In genomic region chr7:91407942-91408341, GRCh38 we compare ENCODE assay signal across 29 cellular contexts.
"Had no signal": no experiment of that assay in that cellular context is flagged by ENCODE, and none has a peak within 500 bp of the region (broad histone marks: within the 10 kb centered on the region; RNA-seq: fewer than 3 reads in every experiment).

No MANE protein-coding gene starts in this region.

- H3K9me3 ChIP-seq: SJCRH30 had no signal

- ATAC-seq: activated CD8-positive, alpha-beta T cell treated with anti-CD3 and anti-CD28 coated beads for 36 hours; activated T-cell treated with anti-CD3 and anti-CD28 coated beads, Interleukin-2, amount 50 U/mL, for 72 hours; activated T-helper 17 cell treated with anti-CD3 and anti-CD28 coated beads, Interleukin-2, amount 50 U/mL, for 72 hours; Panc1 had no signal

- H3K27ac Mint-ChIP-seq: activated CD4-positive, alpha-beta T cell treated with anti-CD3 and anti-CD28 coated beads, Interleukin-2, amount 10 ng/mL, durations not matched to agents 24 days and 14 days; activated CD8-positive, alpha-beta T cell treated with anti-CD3 and anti-CD28 coated beads for 36 hours; activated naive CD8-positive, alpha-beta T cell treated with anti-CD3 and anti-CD28 coated beads for 36 hours; activated T-cell treated with anti-CD3 and anti-CD28 coated beads, Interleukin-2, amount 50 U/mL, for 72 hours; activated T-helper 17 cell treated with anti-CD3 and anti-CD28 coated beads, Interleukin-2, amount 50 U/mL, for 72 hours had no signal

- DNase-seq: activated CD4-positive, alpha-beta T cell treated with anti-CD3 and anti-CD28 coated beads, Interleukin-2, amount 10 ng/mL, durations not matched to agents 24 days and 14 days; activated CD4-positive, alpha-beta T cell treated with anti-CD3 and anti-CD28 coated beads, Interleukin-2, amount 50 U/mL, for 4 hours; activated CD8-positive, alpha-beta T cell treated with anti-CD3 and anti-CD28 coated beads for 36 hours; activated effector memory CD4-positive, alpha-beta T cell treated with anti-CD3 and anti-CD28 coated beads, Interleukin-2, amount 50 U/mL, for 16 hours; activated naive CD4-positive, alpha-beta T cell; activated naive CD4-positive, alpha-beta T cell treated with anti-CD3 and anti-CD28 coated beads, Interleukin-2, amount 50 U/mL, for 16 hours; activated naive CD8-positive, alpha-beta T cell treated with anti-CD3 and anti-CD28 coated beads for 36 hours; activated T-cell treated with anti-CD3 and anti-CD28 coated beads, Interleukin-2, amount 50 U/mL, for 1 hour; activated T-cell treated with anti-CD3 and anti-CD28 coated beads, Interleukin-2, amount 50 U/mL, for 72 hours; amniotic stem cell; brain microvascular endothelial cell; central memory CD4-positive, alpha-beta T cell; Karpas-422; KBM-7; NCI-H1105 treated with DMSO at 0.1 percent for 48 hours; NCI-H1436; NCI-H1694; NCI-H1930; NCI-H2081 treated with DMSO at 0.1 percent for 48 hours; NCI-H2171; NCI-H510A; NCI-H526; NCI-H774; SHP77; SJCRH30; T1000 had no signal

- H3K27ac ChIP-seq: brain microvascular endothelial cell, SJCRH30, SK-N-MC had no signal

- H3K4me3 Mint-ChIP-seq: activated CD4-positive, alpha-beta T cell treated with anti-CD3 and anti-CD28 coated beads, Interleukin-2, amount 10 ng/mL, durations not matched to agents 24 days and 14 days; activated CD8-positive, alpha-beta T cell treated with anti-CD3 and anti-CD28 coated beads for 36 hours; activated naive CD8-positive, alpha-beta T cell treated with anti-CD3 and anti-CD28 coated beads for 36 hours; activated T-cell treated with anti-CD3 and anti-CD28 coated beads, Interleukin-2, amount 50 U/mL, for 72 hours; activated T-helper 17 cell treated with anti-CD3 and anti-CD28 coated beads, Interleukin-2, amount 50 U/mL, for 72 hours had no signal

- H3K27me3 Mint-ChIP-seq: activated CD4-positive, alpha-beta T cell treated with anti-CD3 and anti-CD28 coated beads, Interleukin-2, amount 10 ng/mL, durations not matched to agents 24 days and 14 days; activated naive CD8-positive, alpha-beta T cell treated with anti-CD3 and anti-CD28 coated beads for 36 hours; activated T-helper 17 cell treated with anti-CD3 and anti-CD28 coated beads, Interleukin-2, amount 50 U/mL, for 72 hours had no signal

- H3K4me3 ChIP-seq: SJCRH30, SK-N-MC had no signal

- H3K27me3 ChIP-seq: brain microvascular endothelial cell, SJCRH30 had no signal

- H3K36me3 Mint-ChIP-seq: activated naive CD8-positive, alpha-beta T cell treated with anti-CD3 and anti-CD28 coated beads for 36 hours had no signal

- H3K9me3 Mint-ChIP-seq: activated CD4-positive, alpha-beta T cell treated with anti-CD3 and anti-CD28 coated beads, Interleukin-2, amount 10 ng/mL, durations not matched to agents 24 days and 14 days; activated naive CD8-positive, alpha-beta T cell treated with anti-CD3 and anti-CD28 coated beads for 36 hours; activated T-cell treated with anti-CD3 and anti-CD28 coated beads, Interleukin-2, amount 50 U/mL, for 72 hours had no signal

- H3K4me1 Mint-ChIP-seq: activated CD4-positive, alpha-beta T cell treated with anti-CD3 and anti-CD28 coated beads, Interleukin-2, amount 10 ng/mL, durations not matched to agents 24 days and 14 days; activated naive CD8-positive, alpha-beta T cell treated with anti-CD3 and anti-CD28 coated beads for 36 hours; activated T-helper 17 cell treated with anti-CD3 and anti-CD28 coated beads, Interleukin-2, amount 50 U/mL, for 72 hours had no signal

- H3K36me3 ChIP-seq: brain microvascular endothelial cell, SJCRH30 had no signal

- H3K4me1 ChIP-seq: SJCRH30 had no signal
